In genomic region chr10:21920633-21921032, GRCh38 we compare ENCODE assay signal across 25 cellular contexts.
"Had no signal": no experiment of that assay in that cellular context is flagged by ENCODE, and none has a peak within 500 bp of the region (broad histone marks: within the 10 kb centered on the region; RNA-seq: fewer than 3 reads in every experiment).

No MANE protein-coding gene starts in this region.

- H3K4me1 Mint-ChIP-seq: activated CD8-positive, alpha-beta memory T cell treated with anti-CD3 and anti-CD28 coated beads, Interleukin-2, amount 10 ng/mL, durations not matched to agents 7 days and 5 days; activated naive CD8-positive, alpha-beta T cell treated with anti-CD3 and anti-CD28 coated beads, Interleukin-2, amount 50 U/mL, for 24 hours had no signal

- H3K27ac ChIP-seq: ascending aorta, brain microvascular endothelial cell had no signal

- H3K36me3 Mint-ChIP-seq: activated naive CD4-positive, alpha-beta T cell treated with anti-CD3 and anti-CD28 coated beads, Interleukin-2, amount 50 U/mL, for 72 hours; WTC11 had no signal

- H3K4me1 ChIP-seq: ascending aorta had no signal

- H3K9me3 Mint-ChIP-seq: activated naive CD4-positive, alpha-beta T cell treated with anti-CD3 and anti-CD28 coated beads, Interleukin-2, amount 50 U/mL, for 72 hours; activated naive CD8-positive, alpha-beta T cell treated with anti-CD3 and anti-CD28 coated beads, Interleukin-2, amount 50 U/mL, for 24 hours; activated T-cell treated with anti-CD3 and anti-CD28 coated beads, Interleukin-2, amount 50 U/mL, for 24 hours; T-helper 1 cell treated with Interleukin-12 subunit alpha and Interleukin-12 subunit beta and Interleukin-4 antibody, amounts not matched to agents 30 μg/mL and 1 μg/mL, for 36 hours; WTC11 had no signal

- DNase-seq: activated CD4-positive, alpha-beta T cell treated with anti-CD3 and anti-CD28 coated beads for 48 hours; activated CD4-positive, alpha-beta T cell treated with anti-CD3 and anti-CD28 coated beads, Interleukin-2, amount 50 U/mL, for 4 hours; activated CD4-positive, CD25-positive, alpha-beta regulatory T cell treated with anti-CD3 and anti-CD28 coated beads, Interleukin-2, amount 50 U/mL, for 72 hours; activated CD8-positive, alpha-beta memory T cell treated with anti-CD3 and anti-CD28 coated beads, Interleukin-2, amount 10 ng/mL, durations not matched to agents 7 days and 5 days; activated effector memory CD4-positive, alpha-beta T cell treated with anti-CD3 and anti-CD28 coated beads, Interleukin-2, amount 50 U/mL, for 16 hours; activated naive CD4-positive, alpha-beta T cell treated with Interleukin-2 at 50 U/mL for 16 hours; activated naive CD8-positive, alpha-beta T cell treated with anti-CD3 and anti-CD28 coated beads, Interleukin-2, amount 50 U/mL, for 24 hours; activated T-cell treated with anti-CD3 and anti-CD28 coated beads, Interleukin-2, amount 50 U/mL, for 24 hours; amniotic stem cell; brain microvascular endothelial cell; Kasumi-1; KBM-7; NCI-H1048; NCI-H146; NCI-H187 treated with DMSO at 0.1 percent for 48 hours; NCI-H2081 treated with DMSO at 0.1 percent for 48 hours; NCI-H446 treated with DMSO at 0.1 percent for 48 hours; NCI-H524 treated with DMSO at 0.1 percent for 48 hours; NCI-H82; SHP77 treated with DMSO at 0.1 percent for 48 hours had no signal

- H3K9me3 ChIP-seq: ascending aorta had no signal

- H3K27ac Mint-ChIP-seq: activated CD8-positive, alpha-beta memory T cell treated with anti-CD3 and anti-CD28 coated beads, Interleukin-2, amount 10 ng/mL, durations not matched to agents 7 days and 5 days; activated naive CD4-positive, alpha-beta T cell treated with anti-CD3 and anti-CD28 coated beads, Interleukin-2, amount 50 U/mL, for 72 hours; activated naive CD8-positive, alpha-beta T cell treated with anti-CD3 and anti-CD28 coated beads, Interleukin-2, amount 50 U/mL, for 24 hours; activated T-cell treated with anti-CD3 and anti-CD28 coated beads, Interleukin-2, amount 50 U/mL, for 24 hours; T-helper 1 cell treated with Interleukin-12 subunit alpha and Interleukin-12 subunit beta and Interleukin-4 antibody, amounts not matched to agents 30 μg/mL and 1 μg/mL, for 36 hours had no signal

- H3K27me3 ChIP-seq: ascending aorta, brain microvascular endothelial cell had no signal

- ATAC-seq: activated CD8-positive, alpha-beta memory T cell treated with anti-CD3 and anti-CD28 coated beads, Interleukin-2, amount 10 ng/mL, durations not matched to agents 7 days and 5 days; activated naive CD4-positive, alpha-beta T cell treated with anti-CD3 and anti-CD28 coated beads, Interleukin-2, amount 50 U/mL, for 72 hours; activated naive CD8-positive, alpha-beta T cell treated with anti-CD3 and anti-CD28 coated beads, Interleukin-2, amount 50 U/mL, for 24 hours; Panc1; WTC11 had no signal

- H3K4me3 ChIP-seq: ascending aorta had no signal

- H3K27me3 Mint-ChIP-seq: activated CD8-positive, alpha-beta memory T cell treated with anti-CD3 and anti-CD28 coated beads, Interleukin-2, amount 10 ng/mL, durations not matched to agents 7 days and 5 days; activated naive CD8-positive, alpha-beta T cell treated with anti-CD3 and anti-CD28 coated beads, Interleukin-2, amount 50 U/mL, for 24 hours; activated T-cell treated with anti-CD3 and anti-CD28 coated beads, Interleukin-2, amount 50 U/mL, for 24 hours had no signal

- H3K4me3 Mint-ChIP-seq: activated CD8-positive, alpha-beta memory T cell treated with anti-CD3 and anti-CD28 coated beads, Interleukin-2, amount 10 ng/mL, durations not matched to agents 7 days and 5 days; activated naive CD8-positive, alpha-beta T cell treated with anti-CD3 and anti-CD28 coated beads, Interleukin-2, amount 50 U/mL, for 24 hours; activated T-cell treated with anti-CD3 and anti-CD28 coated beads, Interleukin-2, amount 50 U/mL, for 24 hours; T-helper 1 cell treated with Interleukin-12 subunit alpha and Interleukin-12 subunit beta and Interleukin-4 antibody, amounts not matched to agents 30 μg/mL and 1 μg/mL, for 36 hours; WTC11 had no signal

- H3K36me3 ChIP-seq: ascending aorta, brain microvascular endothelial cell had no signal
